ENCODE assay signal across 1 cellular context in genomic region chr1:206935491-206936067, GRCh38.
TF ChIP-seq lines count a peak whose summit lies in the region.

No MANE protein-coding gene starts in this region.

TF ChIP-seq in H1, 55 proteins besides CTCF, POLR2A, EP300 and RAD21:
- no peak for TF ChIP-seq CEBPB (IDR thresholded peaks at IDR 0.05; ENCODE audit: low read depth, low read length)
- TF ChIP-seq CREB1 (IDR thresholded peaks at IDR 0.05): no peak
- TF ChIP-seq SAP30 (IDR thresholded peaks at IDR 0.05; ENCODE audit: insufficient read depth, insufficient replicate concordance, low read length): no peak
- TF ChIP-seq PHF8 (conservative IDR thresholded peaks at IDR 0.05; ENCODE audit: low read depth, low read length): no peak
- no peak for TF ChIP-seq SRF (IDR thresholded peaks at IDR 0.05; ENCODE audit: low read depth, low read length)
- TF ChIP-seq YY1 (IDR thresholded peaks at IDR 0.05; ENCODE audit: low read depth, low read length): peak; percentile 79
- TF ChIP-seq SP4 (IDR thresholded peaks at IDR 0.05; ENCODE audit: low read length): no peak
- TF ChIP-seq TCF12 (IDR thresholded peaks at IDR 0.05; ENCODE audit: low read depth, low read length): no peak
- no peak for TF ChIP-seq SP1 (IDR thresholded peaks at IDR 0.05; ENCODE audit: low read depth, low read length)
- TF ChIP-seq ASH2L (IDR thresholded peaks at IDR 0.05; ENCODE audit: low read length): no peak
- TF ChIP-seq KDM4A (IDR thresholded peaks at IDR 0.05; ENCODE audit: low read depth, low read length, severe bottlenecking): no peak
- TF ChIP-seq SUZ12 (IDR thresholded peaks at IDR 0.05; ENCODE audit: low read length): no peak
- no peak for TF ChIP-seq MAFK (IDR thresholded peaks at IDR 0.05; ENCODE audit: low read depth, low read length)
- no peak for TF ChIP-seq SIRT6 (IDR thresholded peaks at IDR 0.05; ENCODE audit: low read length)
- no peak for TF ChIP-seq TAF7 (optimal IDR thresholded peaks at IDR 0.05; ENCODE audit: borderline replicate concordance, low read depth, low read length)
- no peak for TF ChIP-seq RNF2 (IDR thresholded peaks at IDR 0.05; ENCODE audit: borderline replicate concordance, low read depth, low read length, missing control alignments, poor library complexity, severe bottlenecking)
- no peak for TF ChIP-seq RFX5 (IDR thresholded peaks at IDR 0.05; ENCODE audit: borderline replicate concordance, low read depth, low read length)
- no peak for TF ChIP-seq CBX5 (IDR thresholded peaks at IDR 0.05; ENCODE audit: low read depth, low read length)
- 0 out of 2 replicates have a peak, but pooled peaks have one; percentile 18 for TF ChIP-seq ATF3 (IDR thresholded peaks at IDR 0.05; ENCODE audit: insufficient read depth, low read depth, low read length)
- no peak for TF ChIP-seq TBP (IDR thresholded peaks at IDR 0.05; ENCODE audit: low read depth, low read length)
- 0 out of 2 replicates have a peak, but pooled peaks have one; percentile 16 for TF ChIP-seq TAF1 (IDR thresholded peaks at IDR 0.05; ENCODE audit: low read depth, low read length)
- TF ChIP-seq CBX8 (IDR thresholded peaks at IDR 0.05; ENCODE audit: borderline replicate concordance, low read depth, low read length): no peak
- TF ChIP-seq NRF1 (IDR thresholded peaks at IDR 0.05; ENCODE audit: low read depth, low read length): no peak
- TF ChIP-seq EZH2 (IDR thresholded peaks at IDR 0.05; ENCODE audit: low read depth, low read length, severe bottlenecking): no peak
- TF ChIP-seq SIX5 (IDR thresholded peaks at IDR 0.05; ENCODE audit: low read depth, low read length): no peak
